ENCODE assay signal across 8 cellular contexts in the genomic region with DNA sequence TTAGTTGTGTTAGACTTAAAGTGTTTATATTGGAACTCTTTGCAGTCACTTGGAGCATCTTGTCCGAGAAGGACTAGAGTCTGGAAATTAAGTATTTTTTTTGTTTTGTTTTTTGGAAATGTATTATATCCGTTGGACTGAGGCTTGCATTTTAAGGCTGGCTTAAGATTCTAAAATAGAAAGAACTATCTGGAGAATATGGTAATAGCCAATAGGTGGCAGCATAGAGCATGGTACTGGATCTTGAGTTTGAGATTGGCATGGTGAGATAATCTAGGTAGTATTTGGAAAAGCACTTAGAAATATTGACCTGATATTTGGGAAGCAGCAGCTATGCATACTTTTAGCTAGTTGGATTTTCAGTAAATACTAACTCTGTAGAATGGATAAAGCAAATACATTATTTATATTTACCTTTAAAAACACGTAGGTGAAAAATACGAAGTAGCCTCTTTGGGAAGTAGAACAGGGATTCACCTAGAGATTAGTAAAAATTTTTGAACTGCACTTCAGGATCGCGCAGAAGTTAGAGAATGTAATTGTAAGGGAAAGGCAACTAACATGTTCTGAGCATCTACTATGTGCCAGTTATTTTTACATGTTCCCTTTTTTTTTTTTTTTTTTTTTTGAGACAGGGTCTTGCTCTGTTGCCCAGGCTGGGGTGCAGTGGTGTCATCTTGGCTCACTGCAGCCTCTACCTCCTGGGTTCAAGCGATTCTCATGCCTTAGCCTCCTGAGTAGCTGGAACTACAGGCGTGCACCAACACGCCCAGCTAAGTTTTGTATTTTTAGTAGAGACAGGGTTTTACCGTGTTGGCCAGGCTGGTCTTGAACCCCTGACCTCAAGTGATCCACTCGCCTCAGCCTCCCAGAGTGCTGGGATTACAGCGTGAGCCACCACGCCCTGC.
DNase-seq lines count a peak whose midpoint lies in the region; ATAC-seq and TF ChIP-seq lines count a peak whose summit lies in the region.

No MANE protein-coding gene starts in this region.

- ATAC-seq in naive thymus-derived CD4-positive, alpha-beta T cell, result peak; percentile 80
- ATAC-seq in HG03432 (IDR thresholded peaks at IDR 0.05; ENCODE audit: unreplicated experiment) (no peak), HG03520 (IDR thresholded peaks at IDR 0.05; ENCODE audit: unreplicated experiment) (no peak)

- no peaks in the 10 kb centered on the region for H3K9me3 ChIP-seq in OCI-LY7 (ENCODE audit: low read length)
- no peaks in the 10 kb centered on the region for H3K9me3 ChIP-seq in naive thymus-derived CD4-positive, alpha-beta T cell (ENCODE audit: control insufficient read depth in 2 of 3, low read length in 3 of 3)

- H3K4me3 ChIP-seq in BJ (ENCODE audit: low read depth, low read length), result no peak overlapping the region
- H3K4me3 ChIP-seq in OCI-LY7 (ENCODE audit: low read depth, low read length, poor library complexity, severe bottlenecking), result no peak overlapping the region
- no peak overlapping the region for H3K4me3 ChIP-seq in epithelial cell of esophagus (ENCODE audit: low read length)
- no peak overlapping the region for H3K4me3 ChIP-seq in naive thymus-derived CD4-positive, alpha-beta T cell (ENCODE audit: low read length)

- 0 out of 2 replicates have a peak, but pooled peaks cover 9% of the 10 kb centered on the region for H4K20me1 ChIP-seq in OCI-LY7 (ENCODE audit: insufficient read depth, low read length)

- peaks cover 5 to 53% (median 25%) of the 10 kb centered on the region in 5 donors for H3K36me3 Mint-ChIP-seq in naive thymus-derived CD4-positive, alpha-beta T cell

- TF ChIP-seq CTCF in BJ (IDR thresholded peaks at IDR 0.05; ENCODE audit: insufficient read depth, low read depth, low read length) (peak; percentile 55), GM13976 (IDR thresholded peaks at IDR 0.05; ENCODE audit: borderline replicate concordance, control extremely low read depth, extremely low read depth, insufficient read depth, missing control alignments) (peak; percentile 28), OCI-LY7 (conservative IDR thresholded peaks at IDR 0.05; ENCODE audit: low read length) (peak; percentile 97), epithelial cell of esophagus (IDR thresholded peaks at IDR 0.05; ENCODE audit: insufficient read depth, low read depth, low read length, missing control alignments) (peak; percentile 72)

- H3K4me3 Mint-ChIP-seq in naive thymus-derived CD4-positive, alpha-beta T cell, result no peak overlapping the region

- no peak overlapping the region for H2AFZ ChIP-seq in OCI-LY7 (ENCODE audit: low read length)

- no peak overlapping the region for H3K27ac ChIP-seq in OCI-LY7 (ENCODE audit: low read depth, low read length, poor library complexity, severe bottlenecking)
- no peak overlapping the region for H3K27ac ChIP-seq in naive thymus-derived CD4-positive, alpha-beta T cell (ENCODE audit: low read depth, low read length)

- peaks cover 0 to 2% (median 0%) of the 10 kb centered on the region in 11 donors for H3K9me3 Mint-ChIP-seq in naive thymus-derived CD4-positive, alpha-beta T cell

- H3K79me2 ChIP-seq in OCI-LY7 (ENCODE audit: insufficient read depth, low read depth, low read length), result peaks cover 26% of the 10 kb centered on the region

- no peaks in the 10 kb centered on the region for H3K27me3 Mint-ChIP-seq in naive thymus-derived CD4-positive, alpha-beta T cell

- TSS peak; percentile 18 for BruUV-seq in OCI-LY7 (replicated peaks; lab: Mats Ljungman, UMichigan)

- DNase-seq in BJ (ENCODE audit: low read depth) (no peak), GM13976 (ENCODE audit: low spot score) (peak; percentile 67), OCI-LY7 (ENCODE audit: low spot score) (peak; percentile 62), epithelial cell of esophagus (ENCODE audit: low read depth) (peak; percentile 61), NCI-H1092 treated with DMSO at 0.1 percent for 48 hours (lab: John Stamatoyannopoulos, UW) (no peak)
- DNase-seq in naive thymus-derived CD4-positive, alpha-beta T cell, result peak in 5 of 9 donors; percentile 15 to 36 (median 29)

- peaks cover 5% of the 10 kb centered on the region for H3K4me1 ChIP-seq in OCI-LY7 (ENCODE audit: insufficient read depth, low read length, poor library complexity, severe bottlenecking)
- peaks cover 3 to 4% of the 10 kb centered on the region in 2 donors for H3K4me1 ChIP-seq in naive thymus-derived CD4-positive, alpha-beta T cell (ENCODE audit: control insufficient read depth in 2 of 2, insufficient read depth in 2 of 2, low read length in 2 of 2)

- no peaks in the 10 kb centered on the region for H3K9me2 ChIP-seq in OCI-LY7 (ENCODE audit: insufficient read depth, low read length)

- intact Hi-C loops in OCI-LY7 (cut with micrococcal nuclease; ENCODE audit: unreplicated experiment), result loop anchor here (1.0 kb wide), 1 partner anchor 115 kb away; no protein-coding TSS in a partner anchor
- intact Hi-C loops in naive thymus-derived CD4-positive, alpha-beta T cell (cut with micrococcal nuclease), result loop anchor here (1.0 to 5.0 kb wide), 4 partner anchors 14 to 115 kb away; a partner anchor contains a TSS

- in situ Hi-C loops in GM13976 (cut with MboI; ENCODE audit: low sequenced_read_pairs, unreplicated experiment), result no loop called here

- POLR2A ChIA-PET in BJ (lab: Charles Lee), result no interaction called here
- POLR2A ChIA-PET in OCI-LY7 (lab: Charles Lee), result interaction anchor here (0.5 to 1.8 kb wide), 6 partner anchors 13 to 154 kb away, joined by 3 to 8 read pairs (median 4); no protein-coding TSS in a partner anchor
- POLR2A ChIA-PET in naive thymus-derived CD4-positive, alpha-beta T cell (lab: Charles Lee), result interaction anchor here (0.7 kb wide), 1 partner anchor 419 kb away, joined by 4 read pairs; no protein-coding TSS in a partner anchor

- H3K4me2 ChIP-seq in OCI-LY7 (ENCODE audit: low read length), result no peak overlapping the region

- peak overlapping the region in 1 of 9 donors; percentile 4 for H3K27ac Mint-ChIP-seq in naive thymus-derived CD4-positive, alpha-beta T cell

- no peaks in the 10 kb centered on the region for H3K27me3 ChIP-seq in BJ (ENCODE audit: control insufficient read depth, insufficient read depth, low read length)
- no peaks in the 10 kb centered on the region for H3K27me3 ChIP-seq in naive thymus-derived CD4-positive, alpha-beta T cell (ENCODE audit: control insufficient read depth in 2 of 2, insufficient read depth in 2 of 2, low read length in 2 of 2)

- H3K36me3 ChIP-seq in BJ (ENCODE audit: control insufficient read depth, insufficient read depth, low read length) (no peaks in the 10 kb centered on the region), OCI-LY7 (ENCODE audit: insufficient read depth, low read length) (peaks cover 54% of the 10 kb centered on the region)
- H3K36me3 ChIP-seq in naive thymus-derived CD4-positive, alpha-beta T cell (ENCODE audit: control insufficient read depth in 2 of 3, insufficient read depth in 3 of 3, low read length in 3 of 3), result peaks cover 0 to 5% (median 0%) of the 10 kb centered on the region in 3 experiments

- peaks cover 3 to 51% (median 33%) of the 10 kb centered on the region in 7 donors for H3K4me1 Mint-ChIP-seq in naive thymus-derived CD4-positive, alpha-beta T cell

- CTCF ChIA-PET in BJ (lab: Yijun Ruan, JAX), result interaction anchor here (0.7 to 4.1 kb wide), 9 partner anchors 10 to 127 kb away, joined by 3 to 16 read pairs (median 5); no protein-coding TSS in a partner anchor
- CTCF ChIA-PET in OCI-LY7 (lab: Charles Lee; ENCODE audit: unreplicated experiment), result interaction anchor here (1.0 kb wide), 1 partner anchor 115 kb away, joined by 3 read pairs; no protein-coding TSS in a partner anchor
- CTCF ChIA-PET in naive thymus-derived CD4-positive, alpha-beta T cell (lab: Charles Lee), result interaction anchor here (0.5 to 1.3 kb wide), 3 partner anchors 49 to 391 kb away, joined by 3 read pairs; no protein-coding TSS in a partner anchor

Comparison
In these comparisons a context has a peak if more than half of its experiments do, and no peak if none do; other contexts are left out.
1. DNase-seq: peak in GM13976 (single experiment), OCI-LY7 (single experiment), epithelial cell of esophagus (single experiment) and naive thymus-derived CD4-positive, alpha-beta T cell (5 of 9); none in BJ (single experiment) and NCI-H1092 treated with DMSO at 0.1 percent for 48 hours (single experiment).
2. CTCF ChIP-seq: peak in every context shown above with its lines; median percentile 97 in OCI-LY7; 72 in epithelial cell of esophagus; 55 in BJ; 28 in GM13976.